In genomic region chr10:102399217-102400021, GRCh38 we compare ENCODE assay signal across 8 cellular contexts. TPM values are rescaled to one million over a fixed set of nuclear protein-coding genes. Genes with fewer than 3 reads are reported as not detected.
A peak's percentile ranks its signal among the peaks of the same experiment; 100 is the strongest.
DNase-seq lines count a peak whose midpoint lies in the region; ATAC-seq, FAIRE-seq and TF ChIP-seq lines count a peak whose summit lies in the region.

No MANE protein-coding gene starts in this region.

- peak in 2 of 3 experiments; percentile 96; a peak in 3 of 4 replicates for TF ChIP-seq CTCF in H1 (IDR thresholded peaks at IDR 0.05; ENCODE audit: control extremely low read depth in 1 of 3, insufficient read depth in 1 of 3, low read depth in 1 of 3, low read length in 3 of 3)

- no peaks in the 10 kb centered on the region for H3K79me2 ChIP-seq in H1 (ENCODE audit: control insufficient read depth in 1 of 2, insufficient read depth in 2 of 2, low read length in 2 of 2)

- no peak overlapping the region for H2AK5ac ChIP-seq in H1 (ENCODE audit: low read depth, low read length)

- peak overlapping the region; percentile 81 for H3K4me2 ChIP-seq in BLaER1
- H3K4me2 ChIP-seq in H1 (ENCODE audit: insufficient read depth in 1 of 2, low read depth in 2 of 2, low read length in 2 of 2) = peak overlapping the region; percentile 12 to 74; a peak in 3 of 4 replicates

- no peak overlapping the region for H2BK20ac ChIP-seq in H1 (ENCODE audit: low read length)

- peak overlapping the region; percentile 66; the same call in 1 of the 2 replicates for H2BK5ac ChIP-seq in H1 (ENCODE audit: low read depth, low read length)

- H2BK120ac ChIP-seq in H1 (replicated peaks; ENCODE audit: low read depth, low read length) = peak overlapping the region; percentile 83

- H3K18ac ChIP-seq in H1 (ENCODE audit: extremely low read depth, low read length) = peak overlapping the region; percentile 90; the same call in 1 of the 2 replicates

- H3K79me1 ChIP-seq in H1 (ENCODE audit: low read depth, low read length) = no peaks in the 10 kb centered on the region

- peak overlapping the region; percentile 91 for H3K4ac ChIP-seq in H1 (replicated peaks; ENCODE audit: insufficient read length, low read depth, low read length)

- no peak overlapping the region for H3K14ac ChIP-seq in H1 (ENCODE audit: insufficient read length)

- H2BK12ac ChIP-seq in H1 (ENCODE audit: low read depth, low read length) = peak overlapping the region; percentile 87; the same call in 1 of the 2 replicates

- H3K23me2 ChIP-seq in H1 (ENCODE audit: low read depth, low read length) = peaks cover 12% of the 10 kb centered on the region

- peaks cover 38% of the 10 kb centered on the region for H3K36me3 ChIP-seq in BLaER1
- peaks cover 2 to 13% (median 8%) of the 10 kb centered on the region in 4 experiments; a peak in 6 of 8 replicates for H3K36me3 ChIP-seq in H1 (ENCODE audit: control insufficient read depth in 2 of 4, insufficient read depth in 4 of 4, low read length in 3 of 4)

- POLR2A ChIA-PET in H1 (lab: Charles Lee; ENCODE audit: partially characterized antibody) = interaction anchor here (0.6 to 6.1 kb wide), 12 partner anchors 8 to 286 kb away, joined by 3 to 38 read pairs (median 4); partner anchors contain the start of genes CUEDC2 and FBXL15

- H4K91ac ChIP-seq in H1 (replicated peaks; ENCODE audit: insufficient read length, low read length) = peak overlapping the region; percentile 81

- peak; percentile 33 for ATAC-seq in HG03460 (IDR thresholded peaks at IDR 0.05; ENCODE audit: unreplicated experiment)

- TF ChIP-seq POLR2A in GM19193 (IDR thresholded peaks at IDR 0.05; ENCODE audit: extremely low read depth, insufficient read depth, insufficient read length) = peak; percentile 59
- peak in 1 of 2 experiments; percentile 73; a peak in 2 of 3 replicates for TF ChIP-seq POLR2A in H1 (IDR thresholded peaks at IDR 0.05; ENCODE audit: control extremely low read depth in 1 of 2, low read depth in 2 of 2, low read length in 2 of 2)

- CTCF ChIA-PET in H1 (lab: Charles Lee; ENCODE audit: partially characterized antibody) = interaction anchor here (0.6 to 16.4 kb wide), 45 partner anchors 5 to 1659 kb away, joined by 3 to 357 read pairs (median 4); partner anchors contain the start of genes C10orf95, CUEDC2, ELOVL3 and FBXL15

- WGBS in H1 (ENCODE audit: extremely low coverage in 1 of 2, insufficient coverage in 1 of 2, insufficient read length in 1 of 2, insufficient replicate concordance in 2 of 2, low coverage in 1 of 2, low lambda C conversion rate in 2 of 2, missing lambda C conversion rate in 1 of 2), 2 experiments = 14% methylated on average over 36 of the region's 72 CpGs; no CpG with 5 or more reads in 1 of the 2 experiments

- H4K20me1 ChIP-seq in BLaER1 = 0 out of 2 replicates have a peak, but pooled peaks cover 10% of the 10 kb centered on the region
- peaks cover 6 to 12% of the 10 kb centered on the region in 2 experiments for H4K20me1 ChIP-seq in H1 (replicated peaks in 1 of 2; ENCODE audit: control insufficient read depth in 1 of 2, insufficient read depth in 2 of 2, low read length in 2 of 2)

- no peak for FAIRE-seq in H1 (lab: Jason Lieb, UNC)

- peak; percentile 6 for DNase-seq in NK-92 (lab: John Stamatoyannopoulos, UW; ENCODE audit: unreplicated experiment)
- DNase-seq in activated CD8-positive, alpha-beta memory T cell treated with anti-CD3 and anti-CD28 coated beads for 4 hours (ENCODE audit: low read depth in 2 of 2) = peak; percentile 67 to 70
- DNase-seq in H1 (ENCODE audit: low read depth in 1 of 2, low spot score in 2 of 2) = peak; percentile 70 to 96
- DNase-seq in mesenteric fat pad (ENCODE audit: low spot score) = peak; percentile 97
- DNase-seq in stimulated activated CD8-positive, alpha-beta memory T cell treated with anti-CD3 and anti-CD28 coated beads, Interleukin-15, amount 100 ng/mL, for 1 hour (ENCODE audit: low read depth) = peak; percentile 65

- peak; percentile 63 to 75 for TF ChIP-seq RAD21 in H1 (IDR thresholded peaks at IDR 0.05 in 1 of 2, conservative IDR thresholded peaks at IDR 0.05 in 1 of 2; ENCODE audit: low read depth in 2 of 2, low read length in 2 of 2)

- H3K27me3 ChIP-seq in BLaER1 (no peaks in the 10 kb centered on the region), H1 (replicated peaks in 1 of 4; ENCODE audit: control insufficient read depth in 3 of 4, extremely low read depth in 1 of 4, insufficient read depth in 3 of 4, low read length in 3 of 4) (peaks cover 0 to 15% (median 11%) of the 10 kb centered on the region in 4 experiments; a peak in 6 of 7 replicates)

- H3K27ac ChIP-seq in BLaER1 = peak overlapping the region; percentile 42
- H3K27ac ChIP-seq in H1 (ENCODE audit: low read depth, low read length) = no peak overlapping the region

- H4K8ac ChIP-seq in H1 (ENCODE audit: extremely low read depth, insufficient read depth, low read length) = peak overlapping the region; percentile 71

- peak overlapping the region; percentile 72 for H3K9ac ChIP-seq in BLaER1
- H3K9ac ChIP-seq in H1 (replicated peaks in 1 of 4; ENCODE audit: extremely low read depth in 1 of 4, low read depth in 3 of 4, low read length in 3 of 4) = peak overlapping the region in 2 of 4 experiments; percentile 38 to 42; a peak in 4 of 7 replicates

- H3K4me1 ChIP-seq in BLaER1 = peaks cover 29% of the 10 kb centered on the region
- peaks cover 0 to 23% (median 13%) of the 10 kb centered on the region in 4 experiments; a peak in 6 of 7 replicates for H3K4me1 ChIP-seq in H1 (replicated peaks in 1 of 4; ENCODE audit: control insufficient read depth in 3 of 4, insufficient read depth in 4 of 4, low read length in 3 of 4)

- peak overlapping the region; percentile 95 for H2BK15ac ChIP-seq in H1 (ENCODE audit: low read length)

- peak overlapping the region; percentile 68 for H3K4me3 ChIP-seq in BLaER1
- H3K4me3 ChIP-seq in H1 (ENCODE audit: extremely low read depth in 1 of 4, insufficient read depth in 2 of 4, low read depth in 3 of 4, low read length in 4 of 4) = peak overlapping the region; percentile 33 to 70 (median 60)

- no peaks in the 10 kb centered on the region for H3K9me3 ChIP-seq in BLaER1
- no peaks in the 10 kb centered on the region for H3K9me3 ChIP-seq in H1 (ENCODE audit: insufficient read depth in 2 of 2, low read depth in 1 of 2, low read length in 1 of 2)

- no peak overlapping the region for H2AFZ ChIP-seq in H1 (ENCODE audit: low read length)

- H4K5ac ChIP-seq in H1 (ENCODE audit: insufficient read length, low read depth, low read length) = peak overlapping the region; percentile 69

- peak in 1 of 2 experiments; percentile 35; a peak in 1 of 3 replicates for TF ChIP-seq EP300 in H1 (IDR thresholded peaks at IDR 0.05; ENCODE audit: borderline replicate concordance in 1 of 2, low read depth in 2 of 2, low read length in 2 of 2)

- H3K56ac ChIP-seq in H1 (replicated peaks; ENCODE audit: insufficient read length, low read depth, low read length) = no peak overlapping the region

- H3K23ac ChIP-seq in H1 (ENCODE audit: insufficient read length) = no peak overlapping the region

RNA-seq across cellular contexts. Expression of gene NFKB2, which starts 3.9 kb away (rescaled TPM):
- total RNA-seq in H1 (2021; fragmentation: NEBNext Ultra II Directional; extraction: Animal tissue kit (Norgen Biotek cat#: 25700)) = 18.7 and 20.4 TPM in 2 replicates
- 31.4 and 34.5 TPM in 2 replicates for polyA plus RNA-seq in H1 (2011; rRNA removed)
- polyA plus RNA-seq in H1 (2011; cell fraction: cytosol; rRNA removed) = 26.8 TPM
- polyA plus RNA-seq in H1 (2011; cell fraction: nucleus; rRNA removed) = 78.0 TPM
- 25.2 to 41.2 TPM (median 38.4 TPM) in 4 replicates for polyA plus RNA-seq in H1 (2012, experiment 1 of 2)
- 27.3 TPM for polyA plus RNA-seq in H1 (2012, experiment 2 of 2)
- 7.1 TPM for polyA plus RNA-seq in H1 (2013, experiment 1 of 2)
- 5.6 TPM for polyA plus RNA-seq in H1 (2013, experiment 2 of 2)
- polyA minus RNA-seq in H1 (2011; rRNA and poly(A)+ RNA removed) = 13.4 and 14.3 TPM in 2 replicates
- polyA minus RNA-seq in H1 (2011; cell fraction: cytosol; rRNA and poly(A)+ RNA removed) = 20.0 TPM
- 18.3 TPM for polyA minus RNA-seq in H1 (2011; cell fraction: nucleus; rRNA and poly(A)+ RNA removed)
- 43.0 TPM for total RNA-seq in mesenteric fat pad

RNA-seq across cellular contexts. Expression of gene PSD, which starts 19.2 kb away (rescaled TPM):
- total RNA-seq in H1 (2021; fragmentation: NEBNext Ultra II Directional; extraction: Animal tissue kit (Norgen Biotek cat#: 25700)) = 5.6 and 6.0 TPM in 2 replicates
- polyA plus RNA-seq in H1 (2011; rRNA removed) = 5.4 and 8.0 TPM in 2 replicates
- polyA plus RNA-seq in H1 (2011; cell fraction: cytosol; rRNA removed) = 6.0 TPM
- polyA plus RNA-seq in H1 (2011; cell fraction: nucleus; rRNA removed) = 30.7 TPM
- 5.8 to 8.4 TPM (median 7.1 TPM) in 4 replicates for polyA plus RNA-seq in H1 (2012, experiment 1 of 2)
- polyA plus RNA-seq in H1 (2012, experiment 2 of 2) = 4.3 TPM
- polyA plus RNA-seq in H1 (2013, experiment 1 of 2) = 4.1 TPM
- 2.9 TPM for polyA plus RNA-seq in H1 (2013, experiment 2 of 2)
- polyA minus RNA-seq in H1 (2011; rRNA and poly(A)+ RNA removed) = 2.6 and 3.0 TPM in 2 replicates
- 2.9 TPM for polyA minus RNA-seq in H1 (2011; cell fraction: cytosol; rRNA and poly(A)+ RNA removed)
- 9.0 TPM for polyA minus RNA-seq in H1 (2011; cell fraction: nucleus; rRNA and poly(A)+ RNA removed)
- not detected for total RNA-seq in mesenteric fat pad

RNA-seq across cellular contexts. Expression of gene FBXL15, which starts 21.2 kb away (rescaled TPM):
- total RNA-seq in H1 (2021; fragmentation: NEBNext Ultra II Directional; extraction: Animal tissue kit (Norgen Biotek cat#: 25700)) = 11.3 and 15.4 TPM in 2 replicates
- polyA plus RNA-seq in H1 (2011; rRNA removed) = 22.6 and 29.2 TPM in 2 replicates
- 24.4 TPM for polyA plus RNA-seq in H1 (2011; cell fraction: cytosol; rRNA removed)
- polyA plus RNA-seq in H1 (2011; cell fraction: nucleus; rRNA removed) = 29.1 TPM
- polyA plus RNA-seq in H1 (2012, experiment 1 of 2) = 6.3 to 17.2 TPM (median 16.5 TPM) in 4 replicates
- polyA plus RNA-seq in H1 (2012, experiment 2 of 2) = 12.9 TPM
- 8.9 TPM for polyA plus RNA-seq in H1 (2013, experiment 1 of 2)
- polyA plus RNA-seq in H1 (2013, experiment 2 of 2) = 8.0 TPM
- polyA minus RNA-seq in H1 (2011; rRNA and poly(A)+ RNA removed) = 1.7 and 1.8 TPM in 2 replicates
- 9.8 TPM for polyA minus RNA-seq in H1 (2011; cell fraction: cytosol; rRNA and poly(A)+ RNA removed)
- 9.6 TPM for polyA minus RNA-seq in H1 (2011; cell fraction: nucleus; rRNA and poly(A)+ RNA removed)
- total RNA-seq in mesenteric fat pad = 15.4 TPM

RNA-seq across cellular contexts. Expression of gene CUEDC2, which starts 33.0 kb away (rescaled TPM):
- total RNA-seq in H1 (2021; fragmentation: NEBNext Ultra II Directional; extraction: Animal tissue kit (Norgen Biotek cat#: 25700)) = 41.7 and 43.6 TPM in 2 replicates
- 55.2 and 66.7 TPM in 2 replicates for polyA plus RNA-seq in H1 (2011; rRNA removed)
- polyA plus RNA-seq in H1 (2011; cell fraction: cytosol; rRNA removed) = 64.7 TPM
- 85.7 TPM for polyA plus RNA-seq in H1 (2011; cell fraction: nucleus; rRNA removed)
- 34.9 to 55.7 TPM (median 49.6 TPM) in 4 replicates for polyA plus RNA-seq in H1 (2012, experiment 1 of 2)
- polyA plus RNA-seq in H1 (2012, experiment 2 of 2) = 50.4 TPM
- polyA plus RNA-seq in H1 (2013, experiment 1 of 2) = 59.5 TPM
- polyA plus RNA-seq in H1 (2013, experiment 2 of 2) = 62.0 TPM
- polyA minus RNA-seq in H1 (2011; rRNA and poly(A)+ RNA removed) = 15.2 and 16.5 TPM in 2 replicates
- 25.0 TPM for polyA minus RNA-seq in H1 (2011; cell fraction: cytosol; rRNA and poly(A)+ RNA removed)
- 17.6 TPM for polyA minus RNA-seq in H1 (2011; cell fraction: nucleus; rRNA and poly(A)+ RNA removed)
- 42.4 TPM for total RNA-seq in mesenteric fat pad

RNA-seq across cellular contexts. Expression of gene C10orf95, which starts 51.9 kb away (rescaled TPM):
- total RNA-seq in H1 (2021; fragmentation: NEBNext Ultra II Directional; extraction: Animal tissue kit (Norgen Biotek cat#: 25700)) = 0.34 and 0.44 TPM in 2 replicates
- 0.48 and 0.80 TPM in 2 replicates for polyA plus RNA-seq in H1 (2011; rRNA removed)
- polyA plus RNA-seq in H1 (2011; cell fraction: cytosol; rRNA removed) = 0.41 TPM
- polyA plus RNA-seq in H1 (2011; cell fraction: nucleus; rRNA removed) = 0.40 TPM
- 1.8 to 2.5 TPM (median 2.2 TPM) in 4 replicates for polyA plus RNA-seq in H1 (2012, experiment 1 of 2)
- 0.34 TPM for polyA plus RNA-seq in H1 (2012, experiment 2 of 2)
- 0.32 TPM for polyA plus RNA-seq in H1 (2013, experiment 1 of 2)
- polyA plus RNA-seq in H1 (2013, experiment 2 of 2) = 0.35 TPM
- polyA minus RNA-seq in H1 (2011; rRNA and poly(A)+ RNA removed) = 0.49 and 0.76 TPM in 2 replicates
- polyA minus RNA-seq in H1 (2011; cell fraction: cytosol; rRNA and poly(A)+ RNA removed) = not detected
- not detected for polyA minus RNA-seq in H1 (2011; cell fraction: nucleus; rRNA and poly(A)+ RNA removed)
- total RNA-seq in mesenteric fat pad = 0.22 TPM

Comparison
In these comparisons a context has a peak if more than half of its experiments do, and no peak if none do; other contexts are left out.
1. DNase-seq: peak in every context shown above with its lines; median percentile 97 in mesenteric fat pad; 83 in H1; 68 in activated CD8-positive, alpha-beta memory T cell treated with anti-CD3 and anti-CD28 coated beads for 4 hours; 65 in stimulated activated CD8-positive, alpha-beta memory T cell treated with anti-CD3 and anti-CD28 coated beads, Interleukin-15, amount 100 ng/mL, for 1 hour; 6 in NK-92.